In genomic region chr12:54390176-54390667, GRCh38 we compare ENCODE assay signal across 9 cellular contexts. TPM values are rescaled to one million over a fixed set of nuclear protein-coding genes. Genes with fewer than 3 reads are reported as not detected.
A peak's percentile ranks its signal among the peaks of the same experiment; 100 is the strongest.
DNase-seq lines count a peak whose midpoint lies in the region; ATAC-seq and TF ChIP-seq lines count a peak whose summit lies in the region.
"Had no signal": no experiment of that assay in that cellular context is flagged by ENCODE, and none has a peak within 500 bp of the region (broad histone marks: within the 10 kb centered on the region; RNA-seq: fewer than 3 reads in every experiment).

No MANE protein-coding gene starts in this region.

- H3K4me1 ChIP-seq in OCI-LY7 (ENCODE audit: insufficient read depth, low read length, poor library complexity, severe bottlenecking) (peaks cover 49% of the 10 kb centered on the region), esophagus (ENCODE audit: control insufficient read depth in 2 of 2, insufficient read depth in 2 of 2, low read length in 1 of 2) (peaks cover 0 to 33% of the 10 kb centered on the region in 2 donors)

- peak overlapping the region; percentile 73 for H3K4me2 ChIP-seq in OCI-LY7 (ENCODE audit: low read length)

- intact Hi-C loops in OCI-LY7 (cut with micrococcal nuclease; ENCODE audit: unreplicated experiment) = no loop called here

- no peaks in the 10 kb centered on the region for H4K20me1 ChIP-seq in OCI-LY7 (ENCODE audit: insufficient read depth, low read length)

- peak overlapping the region; percentile 74 for H3K4me3 ChIP-seq in OCI-LY7 (ENCODE audit: low read depth, low read length, poor library complexity, severe bottlenecking)
- peak overlapping the region; percentile 69 to 83 for H3K4me3 ChIP-seq in esophagus (ENCODE audit: low read depth in 1 of 2, low read length in 2 of 2)
- peak overlapping the region; percentile 44 to 74 (median 53) for H3K4me3 ChIP-seq in skin epidermis

- H3K9me2 ChIP-seq in OCI-LY7 (ENCODE audit: insufficient read depth, low read length) = no peaks in the 10 kb centered on the region

- H3K36me3 ChIP-seq in OCI-LY7 (ENCODE audit: insufficient read depth, low read length) (no peaks in the 10 kb centered on the region), esophagus (ENCODE audit: control insufficient read depth in 2 of 2, insufficient read depth in 2 of 2, low read length in 1 of 2) (no peaks in the 10 kb centered on the region)

- no peak for ATAC-seq in GM21786 (IDR thresholded peaks at IDR 0.05; ENCODE audit: unreplicated experiment)
- no peak for ATAC-seq in HG03175 (IDR thresholded peaks at IDR 0.05; ENCODE audit: unreplicated experiment)
- ATAC-seq: Right ventricle myocardium inferior had no signal

- H3K79me2 ChIP-seq in OCI-LY7 (ENCODE audit: insufficient read depth, low read depth, low read length) = no peaks in the 10 kb centered on the region

- CTCF ChIA-PET in OCI-LY7 (lab: Charles Lee; ENCODE audit: unreplicated experiment) = interaction anchor here (0.7 kb wide), 1 partner anchor 10 kb away, joined by 4 read pairs; no protein-coding TSS in a partner anchor

- WGBS in esophagus, 2 donors = 46 to 62% methylated on average over 6 to 7 of the region's 7 CpGs

- H2AFZ ChIP-seq in OCI-LY7 (ENCODE audit: low read length) = no peak overlapping the region

- no peak overlapping the region for H3K27ac ChIP-seq in OCI-LY7 (ENCODE audit: low read depth, low read length, poor library complexity, severe bottlenecking)
- peak overlapping the region; percentile 76 to 92 for H3K27ac ChIP-seq in esophagus (ENCODE audit: low read depth in 2 of 2, low read length in 1 of 2)
- H3K27ac ChIP-seq in skin epidermis = peak overlapping the region in 19 of 21 experiments; percentile 31 to 93 (median 84)

- peak; percentile 46 for DNase-seq in NCI-H82 (lab: John Stamatoyannopoulos, UW)
- no peak for DNase-seq in NCI-H82 treated with DMSO at 0.1 percent for 48 hours (lab: John Stamatoyannopoulos, UW; ENCODE audit: unreplicated experiment)
- DNase-seq in OCI-LY7 (ENCODE audit: low spot score) = no peak
- no peak for DNase-seq in cerebellum (ENCODE audit: low spot score)

- POLR2A ChIA-PET in OCI-LY7 (lab: Charles Lee) = interaction anchor here (0.6 kb wide), 1 partner anchor 719 kb away, joined by 4 read pairs; no protein-coding TSS in a partner anchor

- H3K27me3 ChIP-seq in esophagus (ENCODE audit: control insufficient read depth in 1 of 2, insufficient read depth in 2 of 2, low read length in 2 of 2) = no peaks in the 10 kb centered on the region

- no TSS peak for BruUV-seq in OCI-LY7 (replicated peaks; lab: Mats Ljungman, UMichigan)

- TF ChIP-seq CTCF in OCI-LY7 (conservative IDR thresholded peaks at IDR 0.05; ENCODE audit: low read length) = no peak

- H3K9me3 ChIP-seq in OCI-LY7 (ENCODE audit: low read length) (no peaks in the 10 kb centered on the region), esophagus (ENCODE audit: control insufficient read depth in 2 of 2, insufficient read depth in 1 of 2, low read depth in 1 of 2, low read length in 1 of 2) (no peaks in the 10 kb centered on the region)

RNA-seq across cellular contexts. Expression of gene ZNF385A, which starts 5.7 kb away (rescaled TPM):
- 0.18 and 0.32 TPM in 2 replicates for total RNA-seq in OCI-LY7 (2014; rRNA removed; shearing (Covaris generic))
- total RNA-seq in OCI-LY7 (2022) (2.6 and 2.9 TPM in 2 replicates), cerebellum (1.7 TPM)
- polyA plus RNA-seq in esophagus = 10 to 100 TPM; 44.6 to 49.9 TPM

RNA-seq across cellular contexts. Expression of gene GPR84, which starts 25.9 kb away (rescaled TPM):
- not detected in 2 replicates for total RNA-seq in OCI-LY7 (2014; rRNA removed; shearing (Covaris generic))
- total RNA-seq in OCI-LY7 (2022) (0.18 and 0.30 TPM in 2 replicates), cerebellum (0.36 TPM)
- polyA plus RNA-seq in esophagus = under 1 TPM; 0.29 TPM

RNA-seq across cellular contexts. Expression of gene ITGA5, which starts 28.8 kb away (rescaled TPM):
- 0.06 and 1.0 TPM in 2 replicates for total RNA-seq in OCI-LY7 (2014; rRNA removed; shearing (Covaris generic))
- 0.34 and 0.76 TPM in 2 replicates for total RNA-seq in OCI-LY7 (2022)
- 10 to 100 TPM; 20.0 to 42.8 TPM for polyA plus RNA-seq in esophagus
- 9.9 TPM for total RNA-seq in cerebellum
